In genomic region chr7:139043823-139044812, GRCh38 we compare ENCODE assay signal across 8 cellular contexts. TPM values are rescaled to one million over a fixed set of nuclear protein-coding genes. Genes with fewer than 3 reads are reported as not detected.
DNase-seq lines count a peak whose midpoint lies in the region; ATAC-seq and TF ChIP-seq lines count a peak whose summit lies in the region.

No MANE protein-coding gene starts in this region.

- H3K36me3 ChIP-seq in PC-9 (ENCODE audit: low read depth): peaks cover 11% of the 10 kb centered on the region; the same call in 1 of the 2 replicates

- DNase-seq in PC-9: peak; percentile 88 to 91
- DNase-seq in activated naive CD4-positive, alpha-beta T cell treated with anti-CD3 and anti-CD28 coated beads, Interleukin-2, amount 10 ng/mL, durations not matched to agents 7 days and 5 days: peak; percentile 76
- peak; percentile 77 for DNase-seq in stimulated activated CD4-positive, alpha-beta T cell treated with anti-CD3 and anti-CD28 coated beads, Interleukin-4, amount 100 ng/mL, for 1 hour
- DNase-seq in NCI-H524 treated with DMSO at 0.1 percent for 48 hours (lab: John Stamatoyannopoulos, UW): no peak
- DNase-seq in glomerular visceral epithelial cell (ENCODE audit: extremely low spot score): no peak
- DNase-seq in NOMO-1 (lab: John Stamatoyannopoulos, UW; ENCODE audit: unreplicated experiment in 2 of 2): no peak

- peak overlapping the region; percentile 49; the same call in 1 of the 2 replicates for H2AFZ ChIP-seq in PC-9

- no peaks in the 10 kb centered on the region for H4K20me1 ChIP-seq in PC-9 (ENCODE audit: insufficient read depth)

- CTCF ChIA-PET in PC-9 (lab: Charles Lee): no interaction called here
- CTCF ChIA-PET in activated naive CD4-positive, alpha-beta T cell treated with anti-CD3 and anti-CD28 coated beads, Interleukin-2, amount 10 ng/mL, durations not matched to agents 7 days and 5 days (lab: Charles Lee): interaction anchor here (0.9 to 1.0 kb wide), 2 partner anchors 9 to 158 kb away, joined by 5 to 6 read pairs; no protein-coding TSS in a partner anchor

- peak overlapping the region; percentile 87 for H3K27ac Mint-ChIP-seq in activated naive CD4-positive, alpha-beta T cell treated with anti-CD3 and anti-CD28 coated beads, Interleukin-2, amount 10 ng/mL, durations not matched to agents 7 days and 5 days

- H3K9me3 ChIP-seq in PC-9 (ENCODE audit: insufficient read depth, low read depth): no peaks in the 10 kb centered on the region

- H3K36me3 Mint-ChIP-seq in activated naive CD4-positive, alpha-beta T cell treated with anti-CD3 and anti-CD28 coated beads, Interleukin-2, amount 10 ng/mL, durations not matched to agents 7 days and 5 days: peaks cover 66% of the 10 kb centered on the region

- peak overlapping the region; percentile 23; the same call in 1 of the 2 replicates for H3K4me3 ChIP-seq in PC-9

- peaks cover 79% of the 10 kb centered on the region for H3K4me1 Mint-ChIP-seq in activated naive CD4-positive, alpha-beta T cell treated with anti-CD3 and anti-CD28 coated beads, Interleukin-2, amount 10 ng/mL, durations not matched to agents 7 days and 5 days

- peak overlapping the region; percentile 82 for H3K27ac ChIP-seq in PC-9

- H3F3A ChIP-seq in PC-9 (ENCODE audit: insufficient read depth, low read depth): peaks cover 19% of the 10 kb centered on the region

- H3K79me2 ChIP-seq in PC-9 (ENCODE audit: low read depth): no peaks in the 10 kb centered on the region

- H3K27me3 Mint-ChIP-seq in activated naive CD4-positive, alpha-beta T cell treated with anti-CD3 and anti-CD28 coated beads, Interleukin-2, amount 10 ng/mL, durations not matched to agents 7 days and 5 days: peaks cover 10% of the 10 kb centered on the region

- no peaks in the 10 kb centered on the region for H3K27me3 ChIP-seq in PC-9 (ENCODE audit: insufficient read depth, low read depth)

- intact Hi-C loops in PC-9 (cut with micrococcal nuclease; ENCODE audit: unreplicated experiment): loop anchor here (1.0 to 10.0 kb wide), 3 partner anchors 8 to 1039 kb away; partner anchors contain the start of genes CREB3L2 and ZC3HAV1L

- ATAC-seq in GM21576 (IDR thresholded peaks at IDR 0.05; ENCODE audit: unreplicated experiment) (peak; percentile 66), GM18858 (IDR thresholded peaks at IDR 0.05; ENCODE audit: unreplicated experiment) (no peak)

- H3K4me2 ChIP-seq in PC-9: peak overlapping the region; percentile 66

- H3K4me1 ChIP-seq in PC-9 (replicated peaks; ENCODE audit: insufficient read depth): peaks cover 26% of the 10 kb centered on the region

- BruUV-seq in PC-9 (replicated peaks; lab: Mats Ljungman, UMichigan): TSS peak; percentile 24

- no peaks in the 10 kb centered on the region for H3K9me2 ChIP-seq in PC-9 (ENCODE audit: insufficient read depth)

- H3K9me3 Mint-ChIP-seq in activated naive CD4-positive, alpha-beta T cell treated with anti-CD3 and anti-CD28 coated beads, Interleukin-2, amount 10 ng/mL, durations not matched to agents 7 days and 5 days: no peaks in the 10 kb centered on the region

- no peak for TF ChIP-seq CTCF in PC-9 (conservative IDR thresholded peaks at IDR 0.05)

- H3K4me3 Mint-ChIP-seq in activated naive CD4-positive, alpha-beta T cell treated with anti-CD3 and anti-CD28 coated beads, Interleukin-2, amount 10 ng/mL, durations not matched to agents 7 days and 5 days: peak overlapping the region; percentile 30

- POLR2A ChIA-PET in PC-9 (lab: Charles Lee; ENCODE audit: unreplicated experiment): interaction anchor here (0.7 kb wide), 1 partner anchor 9 kb away, joined by 3 read pairs; no protein-coding TSS in a partner anchor

RNA-seq across cellular contexts. Expression of gene ZC3HAV1L, which starts 8.3 kb away (rescaled TPM):
- 34.2 and 34.8 TPM in 2 replicates for total RNA-seq in PC-9 (2021)

Comparison
In these comparisons a context has a peak if more than half of its experiments do, and no peak if none do; other contexts are left out.
1. DNase-seq: peak in PC-9 (2 of 2), activated naive CD4-positive, alpha-beta T cell treated with anti-CD3 and anti-CD28 coated beads, Interleukin-2, amount 10 ng/mL, durations not matched to agents 7 days and 5 days (single experiment) and stimulated activated CD4-positive, alpha-beta T cell treated with anti-CD3 and anti-CD28 coated beads, Interleukin-4, amount 100 ng/mL, for 1 hour (single experiment); none in NCI-H524 treated with DMSO at 0.1 percent for 48 hours (single experiment), glomerular visceral epithelial cell (single experiment) and NOMO-1 (0 of 2).